In genomic region chr6:41917528-41917927, GRCh38 we compare ENCODE assay signal across 10 cellular contexts. TPM values are rescaled to one million over a fixed set of nuclear protein-coding genes. Genes with fewer than 3 reads are reported as not detected.
DNase-seq lines count a peak whose midpoint lies in the region; ATAC-seq and TF ChIP-seq lines count a peak whose summit lies in the region.
"Had no signal": no experiment of that assay in that cellular context is flagged by ENCODE, and none has a peak within 500 bp of the region (broad histone marks: within the 10 kb centered on the region; RNA-seq: fewer than 3 reads in every experiment).

No MANE protein-coding gene starts in this region.

- H3K4me3 ChIP-seq in brain microvascular endothelial cell (ENCODE audit: low read depth, low read length): no peak overlapping the region
- H3K4me3 ChIP-seq: testis had no signal

- no peak for ATAC-seq in HG02840 (IDR thresholded peaks at IDR 0.05; ENCODE audit: low FRiP score, unreplicated experiment)

- peaks cover 31% of the 10 kb centered on the region for H3K36me3 ChIP-seq in brain microvascular endothelial cell (replicated peaks)

- in situ Hi-C loops in brain microvascular endothelial cell (cut with HindIII; ENCODE audit: low pct_ligation_motif_present, low sequenced_read_pairs): no loop called here

- no peak for TF ChIP-seq CTCF in brain microvascular endothelial cell (IDR thresholded peaks at IDR 0.05; ENCODE audit: low read depth, low read length, missing control alignments)

- DNase-seq in ELR (ENCODE audit: low read depth) (peak; percentile 98), LHCN-M2 (ENCODE audit: low read depth) (peak; percentile 96), brain microvascular endothelial cell (peak; percentile 90), non-pigmented ciliary epithelial cell (ENCODE audit: low read depth) (peak; percentile 89), NCI-H2029 (lab: John Stamatoyannopoulos, UW) (no peak), COR-L47 (lab: John Stamatoyannopoulos, UW) (no peak)
- DNase-seq: NCI-H526, testis had no signal

- H3K27me3 ChIP-seq in brain microvascular endothelial cell (replicated peaks): no peaks in the 10 kb centered on the region
- H3K27me3 ChIP-seq: testis had no signal

- peak overlapping the region; percentile 90 for H3K27ac ChIP-seq in brain microvascular endothelial cell
- H3K27ac ChIP-seq: parathyroid adenoma, testis had no signal

RNA-seq across cellular contexts. Expression of gene MED20, which starts 3.4 kb away (rescaled TPM):
- 22.5 and 26.2 TPM in 2 replicates for total RNA-seq in LHCN-M2 (2014; rRNA removed)
- polyA plus RNA-seq in LHCN-M2 (2012): 25.3 TPM

RNA-seq across cellular contexts. Expression of gene BYSL, which starts 3.8 kb away (rescaled TPM):
- 18.5 and 23.7 TPM in 2 replicates for total RNA-seq in LHCN-M2 (2014; rRNA removed)
- 25.7 TPM for polyA plus RNA-seq in LHCN-M2 (2012)

RNA-seq across cellular contexts. Expression of gene USP49, which starts 22.4 kb away (rescaled TPM):
- 1.6 and 1.7 TPM in 2 replicates for total RNA-seq in LHCN-M2 (2014; rRNA removed)
- 1.9 TPM for polyA plus RNA-seq in LHCN-M2 (2012)

RNA-seq across cellular contexts. Expression of gene CCND3, which starts 24.1 kb away (rescaled TPM):
- 176 and 251 TPM in 2 replicates for total RNA-seq in LHCN-M2 (2014; rRNA removed)
- polyA plus RNA-seq in LHCN-M2 (2012): 121 TPM

Comparison
In these comparisons a context has a peak if more than half of its experiments do, and no peak if none do; other contexts are left out.
1. DNase-seq: peak in ELR (single experiment), LHCN-M2 (single experiment), brain microvascular endothelial cell (single experiment) and non-pigmented ciliary epithelial cell (single experiment); none in NCI-H2029 (single experiment) and COR-L47 (single experiment).